Comparison of ENCODE assay signal across 15 cellular contexts in the genomic region with DNA sequence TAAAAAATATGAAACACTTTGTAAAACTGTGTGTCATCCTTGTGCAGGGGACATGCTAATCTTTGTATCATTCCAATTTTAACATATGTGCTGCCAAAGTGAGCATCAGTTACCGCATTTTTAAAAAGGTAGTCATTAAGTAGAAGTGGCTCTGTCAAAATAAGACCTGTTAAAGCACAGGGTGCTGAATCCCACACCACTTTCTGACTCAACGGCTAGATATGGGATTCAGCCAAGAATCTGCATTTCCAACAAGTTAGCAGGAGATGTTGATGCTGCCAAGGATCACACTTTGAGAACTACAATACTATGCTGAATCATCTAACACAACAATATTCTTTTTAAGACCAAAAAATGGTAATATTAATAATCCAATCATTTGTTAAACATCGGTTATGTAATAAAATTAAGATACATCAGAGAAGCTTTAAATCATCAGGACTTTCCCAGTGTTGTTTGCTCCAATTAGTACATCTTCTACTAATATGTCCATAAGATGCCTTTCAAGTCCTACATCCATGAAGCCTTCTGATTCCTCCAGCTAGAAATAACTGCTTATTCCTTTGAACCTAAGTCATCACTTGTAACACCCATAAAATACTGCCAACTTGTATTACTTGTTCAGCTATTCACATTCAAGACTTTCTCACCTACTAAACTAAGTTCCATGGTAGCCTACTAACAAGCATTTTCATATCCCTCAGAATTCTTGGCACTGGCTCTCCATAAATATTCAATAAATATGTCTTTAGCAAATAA.
A peak's percentile ranks its signal among the peaks of the same experiment; 100 is the strongest.
DNase-seq lines count a peak whose midpoint lies in the region; ATAC-seq and FAIRE-seq lines count a peak whose summit lies in the region.
"Had no signal": no experiment of that assay in that cellular context is flagged by ENCODE, and none has a peak within 500 bp of the region (broad histone marks: within the 10 kb centered on the region; RNA-seq: fewer than 3 reads in every experiment).

No MANE protein-coding gene starts in this region.

- peak overlapping the region; percentile 36; the same call in 1 of the 2 replicates for H3K4me3 ChIP-seq in ACC112 (ENCODE audit: low read depth, low read length)
- H3K4me3 ChIP-seq: SJSA1 had no signal

- ATAC-seq in left colon (peak; percentile 39), GM21825 (IDR thresholded peaks at IDR 0.05; ENCODE audit: unreplicated experiment) (no peak), GM21423 (IDR thresholded peaks at IDR 0.05; ENCODE audit: unreplicated experiment) (no peak)
- ATAC-seq: activated CD4-positive, alpha-beta T cell treated with anti-CD3 and anti-CD28 coated beads for 36 hours; naive thymus-derived CD4-positive, alpha-beta T cell; stimulated activated memory B cell treated with anti-CD40 and anti-IgM and Interleukin-4, amounts not matched to agents 10 μg/mL and 1 μg/mL and 100 μg/mL, for 72 hours had no signal

- no peaks in the 10 kb centered on the region for H3K27me3 ChIP-seq in ACC112 (ENCODE audit: insufficient read depth, low read length)
- H3K27me3 ChIP-seq: SJSA1 had no signal

- no peak for FAIRE-seq in urothelium cell line (lab: Jason Lieb, UNC)

- intact Hi-C loops in left colon (cut with DNase I, micrococcal nuclease): no loop called here

- no peak overlapping the region for H2AFZ ChIP-seq in ACC112 (ENCODE audit: low read length, unreplicated experiment)

- H3K79me2 ChIP-seq in ACC112 (ENCODE audit: control insufficient read depth, insufficient read depth, low read length, unreplicated experiment): peaks cover 88% of the 10 kb centered on the region

- peaks cover 51% of the 10 kb centered on the region for H3K4me1 ChIP-seq in ACC112 (ENCODE audit: control insufficient read depth, insufficient read depth, low read length, unreplicated experiment)

- peak overlapping the region; percentile 76 for H3K27ac ChIP-seq in ACC112 (ENCODE audit: low read depth, low read length)
- H3K27ac ChIP-seq: SJSA1 had no signal

- peaks cover 18% of the 10 kb centered on the region for H3K36me3 ChIP-seq in ACC112 (ENCODE audit: insufficient read depth, low read length)

- peak; percentile 90 for DNase-seq in M059J (ENCODE audit: low read depth)
- peak; percentile 29 for DNase-seq in dermis blood vessel endothelial cell
- no peak for DNase-seq in left colon
- DNase-seq in NK-92 (lab: John Stamatoyannopoulos, UW; ENCODE audit: unreplicated experiment): no peak
- DNase-seq in urothelium cell line (ENCODE audit: low spot score): no peak
- DNase-seq: activated CD4-positive, alpha-beta T cell treated with anti-CD3 and anti-CD28 coated beads for 36 hours; activated effector memory CD4-positive, alpha-beta T cell treated with Interleukin-2 at 50 U/mL for 16 hours; AML-193; naive thymus-derived CD4-positive, alpha-beta T cell; NCI-H345 had no signal

Comparison
In these comparisons a context has a peak if more than half of its experiments do, and no peak if none do; other contexts are left out.
1. DNase-seq: peak in M059J (single experiment) and dermis blood vessel endothelial cell (single experiment); none in left colon (0 of 2), NK-92 (single experiment) and urothelium cell line (single experiment).